Comparison of ENCODE assay signal across 1 cellular context in the genomic region with DNA sequence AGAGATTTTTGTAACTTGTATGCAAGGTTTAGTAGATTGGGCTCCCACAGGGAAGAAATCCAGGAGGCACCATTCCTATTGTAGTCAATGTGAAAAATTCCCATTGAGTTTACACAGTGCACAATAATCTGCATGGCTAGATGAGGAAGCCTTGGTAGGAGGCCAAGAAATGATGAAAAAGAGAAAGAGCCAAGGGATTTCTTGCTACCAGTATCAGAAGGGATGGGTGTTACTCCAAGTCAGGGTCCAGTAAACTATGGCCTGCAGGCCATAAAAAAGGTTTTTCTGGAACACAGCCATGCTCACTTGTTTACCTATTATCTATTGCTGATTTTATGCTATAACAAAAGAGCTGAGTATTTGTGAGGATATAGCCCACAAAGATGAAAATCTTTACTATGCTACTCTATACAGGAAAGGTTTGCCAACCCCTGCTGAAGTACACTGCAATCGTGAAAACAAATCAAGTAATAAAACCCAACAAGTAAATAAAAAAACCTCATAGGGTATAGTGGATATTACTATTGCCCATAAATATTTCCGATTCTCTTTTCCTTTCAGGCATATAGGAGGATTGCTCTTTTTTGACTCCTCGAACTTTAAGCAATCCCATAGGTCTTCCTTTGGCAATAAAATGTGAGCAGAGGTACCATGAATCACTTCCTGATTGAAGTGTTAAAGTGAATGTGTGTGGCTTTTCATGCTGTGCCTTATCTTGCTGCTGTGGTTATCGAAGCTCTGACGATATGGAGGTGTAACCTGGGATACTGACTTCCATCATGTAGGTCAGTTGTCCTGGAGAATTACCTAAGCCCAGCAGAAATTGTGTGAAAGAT.
TF ChIP-seq lines count a peak whose summit lies in the region.

No MANE protein-coding gene starts in this region.

TF ChIP-seq in Ishikawa, 13 proteins besides CTCF, POLR2A, EP300 and RAD21 (continued from another document):
- TF ChIP-seq NFIC (IDR thresholded peaks at IDR 0.05) (peak; percentile 22; the same call in 1 of the 2 replicates), TCF12 (IDR thresholded peaks at IDR 0.05; ENCODE audit: low read depth) (no peak)
- TF ChIP-seq, protein P1, sequence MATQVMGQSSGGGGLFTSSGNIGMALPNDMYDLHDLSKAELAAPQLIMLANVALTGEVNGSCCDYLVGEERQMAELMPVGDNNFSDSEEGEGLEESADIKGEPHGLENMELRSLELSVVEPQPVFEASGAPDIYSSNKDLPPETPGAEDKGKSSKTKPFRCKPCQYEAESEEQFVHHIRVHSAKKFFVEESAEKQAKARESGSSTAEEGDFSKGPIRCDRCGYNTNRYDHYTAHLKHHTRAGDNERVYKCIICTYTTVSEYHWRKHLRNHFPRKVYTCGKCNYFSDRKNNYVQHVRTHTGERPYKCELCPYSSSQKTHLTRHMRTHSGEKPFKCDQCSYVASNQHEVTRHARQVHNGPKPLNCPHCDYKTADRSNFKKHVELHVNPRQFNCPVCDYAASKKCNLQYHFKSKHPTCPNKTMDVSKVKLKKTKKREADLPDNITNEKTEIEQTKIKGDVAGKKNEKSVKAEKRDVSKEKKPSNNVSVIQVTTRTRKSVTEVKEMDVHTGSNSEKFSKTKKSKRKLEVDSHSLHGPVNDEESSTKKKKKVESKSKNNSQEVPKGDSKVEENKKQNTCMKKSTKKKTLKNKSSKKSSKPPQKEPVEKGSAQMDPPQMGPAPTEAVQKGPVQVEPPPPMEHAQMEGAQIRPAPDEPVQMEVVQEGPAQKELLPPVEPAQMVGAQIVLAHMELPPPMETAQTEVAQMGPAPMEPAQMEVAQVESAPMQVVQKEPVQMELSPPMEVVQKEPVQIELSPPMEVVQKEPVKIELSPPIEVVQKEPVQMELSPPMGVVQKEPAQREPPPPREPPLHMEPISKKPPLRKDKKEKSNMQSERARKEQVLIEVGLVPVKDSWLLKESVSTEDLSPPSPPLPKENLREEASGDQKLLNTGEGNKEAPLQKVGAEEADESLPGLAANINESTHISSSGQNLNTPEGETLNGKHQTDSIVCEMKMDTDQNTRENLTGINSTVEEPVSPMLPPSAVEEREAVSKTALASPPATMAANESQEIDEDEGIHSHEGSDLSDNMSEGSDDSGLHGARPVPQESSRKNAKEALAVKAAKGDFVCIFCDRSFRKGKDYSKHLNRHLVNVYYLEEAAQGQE (IDR thresholded peaks at IDR 0.05; ENCODE audit: low read depth): no peak
